Comparison of ENCODE assay signal across 20 cellular contexts in the genomic region with DNA sequence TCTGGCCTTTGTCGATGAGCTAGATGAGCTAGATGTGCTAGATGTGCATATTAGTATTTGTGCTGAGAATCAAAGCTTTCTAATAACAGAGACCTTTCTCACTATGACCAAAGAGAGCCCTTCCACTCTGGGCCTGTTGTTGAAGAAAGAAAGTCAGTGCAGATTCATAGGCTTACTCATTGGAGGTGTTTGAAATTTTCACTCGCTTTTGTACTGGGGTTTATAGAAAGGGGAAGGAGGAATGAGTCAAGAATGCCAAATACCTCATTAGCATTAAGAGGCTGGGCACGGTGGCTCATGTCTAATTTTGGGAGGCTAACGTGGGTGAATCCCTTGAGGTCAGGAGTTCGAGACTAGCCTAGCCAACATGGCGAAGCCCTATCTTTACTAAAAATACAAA.
DNase-seq lines count a peak whose midpoint lies in the region; ATAC-seq and TF ChIP-seq lines count a peak whose summit lies in the region.
"Had no signal": no experiment of that assay in that cellular context is flagged by ENCODE, and none has a peak within 500 bp of the region (broad histone marks: within the 10 kb centered on the region; RNA-seq: fewer than 3 reads in every experiment).

No MANE protein-coding gene starts in this region.

- DNase-seq in AG08395 (ENCODE audit: low spot score) (peak; percentile 24), GM03348 (ENCODE audit: low spot score) (peak; percentile 25), dorsolateral prefrontal cortex (no peak), psoas muscle (no peak), hippocampal formation (lab: John Stamatoyannopoulos, UW) (no peak), substantia nigra (lab: John Stamatoyannopoulos, UW) (no peak)
- DNase-seq: activated CD4-positive, CD25-positive, alpha-beta regulatory T cell treated with anti-CD3 and anti-CD28 coated beads, Interleukin-2, amount 50 U/mL, for 72 hours; activated T-cell treated with anti-CD3 and anti-CD28 coated beads for 4 hours; cerebellar nuclear complex; DMS153; left cardiac atrium; NCI-H2081; NCI-H69; Peyer's patch; T-cell had no signal

- no peaks in the 10 kb centered on the region for H3K9me3 ChIP-seq in psoas muscle
- H3K9me3 ChIP-seq: Peyer's patch had no signal

- TF ChIP-seq CTCF in dorsolateral prefrontal cortex (IDR thresholded peaks at IDR 0.05 in 54 of 56, conservative IDR thresholded peaks at IDR 0.05 in 2 of 56; ENCODE audit: low read depth in 1 of 56, partially characterized antibody in 56 of 56) (no peak), nephron (IDR thresholded peaks at IDR 0.05; ENCODE audit: unreplicated experiment in 3 of 3) (no peak), psoas muscle (IDR thresholded peaks at IDR 0.05) (no peak)

- no peaks in the 10 kb centered on the region for H3K9me3 Mint-ChIP-seq in nephron
- H3K9me3 Mint-ChIP-seq: T-cell, type B pancreatic cell had no signal

- H3K4me1 Mint-ChIP-seq in nephron, result peaks cover 39% of the 10 kb centered on the region
- H3K4me1 Mint-ChIP-seq: B cell, T-cell had no signal

- peaks cover 0 to 45% of the 10 kb centered on the region in 2 donors for H3K36me3 ChIP-seq in psoas muscle (ENCODE audit: insufficient read depth in 1 of 2, low read depth in 1 of 2)

- no peak for ATAC-seq in psoas muscle
- no peak for ATAC-seq in GM18520 (IDR thresholded peaks at IDR 0.05; ENCODE audit: unreplicated experiment)
- ATAC-seq: T-cell had no signal

- peaks cover 43% of the 10 kb centered on the region for H3K36me3 Mint-ChIP-seq in nephron (ENCODE audit: low read depth)

- no peaks in the 10 kb centered on the region for H3K27me3 Mint-ChIP-seq in nephron (ENCODE audit: low read depth)
- H3K27me3 Mint-ChIP-seq: B cell, progenitor cell of endocrine pancreas, T-cell, type B pancreatic cell had no signal

- H3K27me3 ChIP-seq in dorsolateral prefrontal cortex (no peaks in the 10 kb centered on the region), psoas muscle (ENCODE audit: insufficient read depth in 3 of 3, low read length in 2 of 3) (no peaks in the 10 kb centered on the region)
- H3K27me3 ChIP-seq: Peyer's patch had no signal

- H3K4me3 ChIP-seq in dorsolateral prefrontal cortex (no peak overlapping the region), psoas muscle (no peak overlapping the region)
- H3K4me3 ChIP-seq: Peyer's patch had no signal

- peak overlapping the region in 32 of 59 donors; percentile 3 to 65 (median 38) for H3K27ac ChIP-seq in dorsolateral prefrontal cortex
- H3K27ac ChIP-seq in psoas muscle, result no peak overlapping the region
- H3K27ac ChIP-seq in substantia nigra (ENCODE audit: low read depth, low read length, poor library complexity, severe bottlenecking), result no peak overlapping the region

- H3K4me1 ChIP-seq in psoas muscle, result peaks cover 16% of the 10 kb centered on the region
- H3K4me1 ChIP-seq: Peyer's patch had no signal

- intact Hi-C loops in dorsolateral prefrontal cortex (cut with DNase I) (no loop called here), psoas muscle (cut with DNase I) (no loop called here)

- WGBS in psoas muscle, 3 donors, result 49 to 76% (median 61%) methylated on average over 6 of the region's 6 CpGs

- H3K27ac Mint-ChIP-seq in nephron, result peak overlapping the region; percentile 83 to 97 (median 93)
- H3K27ac Mint-ChIP-seq: B cell, progenitor cell of endocrine pancreas, T-cell, type B pancreatic cell had no signal

- H3K4me3 Mint-ChIP-seq in nephron, result no peak overlapping the region
- H3K4me3 Mint-ChIP-seq: B cell, T-cell, type B pancreatic cell had no signal

Comparison
In these comparisons a context has a peak if more than half of its experiments do, and no peak if none do; other contexts are left out.
1. DNase-seq: peak in AG08395 (single experiment) and GM03348 (single experiment); none in dorsolateral prefrontal cortex (0 of 10), psoas muscle (0 of 2), hippocampal formation (0 of 2) and substantia nigra (0 of 49).
2. H3K27ac ChIP-seq: peak in dorsolateral prefrontal cortex (32 of 59); none in psoas muscle (single experiment) and substantia nigra (single experiment).